ENCODE assay signal across 9 cellular contexts in genomic region chr7:98202367-98203195, GRCh38. TPM values are rescaled to one million over a fixed set of nuclear protein-coding genes. Genes with fewer than 3 reads are reported as not detected.
A peak's percentile ranks its signal among the peaks of the same experiment; 100 is the strongest.
DNase-seq lines count a peak whose midpoint lies in the region; ATAC-seq and TF ChIP-seq lines count a peak whose summit lies in the region.
"Had no signal": no experiment of that assay in that cellular context is flagged by ENCODE, and none has a peak within 500 bp of the region (broad histone marks: within the 10 kb centered on the region; RNA-seq: fewer than 3 reads in every experiment).

No MANE protein-coding gene starts in this region.

- H3K27me3 ChIP-seq in OCI-LY3 (ENCODE audit: low read depth, low read length): peaks cover 27% of the 10 kb centered on the region
- H3K27me3 ChIP-seq in mesenchymal stem cell (ENCODE audit: control insufficient read depth in 1 of 2, insufficient read depth in 1 of 2, low read length in 2 of 2): no peaks in the 10 kb centered on the region
- H3K27me3 ChIP-seq: vagina had no signal

- H3K4me3 ChIP-seq in OCI-LY3 (ENCODE audit: low read length) (peak overlapping the region; percentile 72), mesenchymal stem cell (ENCODE audit: insufficient read depth in 1 of 2, low read depth in 1 of 2, low read length in 2 of 2) (no peak overlapping the region)
- H3K4me3 ChIP-seq: vagina had no signal

- H3K27ac ChIP-seq in OCI-LY3 (ENCODE audit: low read length) (peak overlapping the region; percentile 71), mesenchymal stem cell (ENCODE audit: low read length, poor library complexity, severe bottlenecking) (no peak overlapping the region)
- H3K27ac ChIP-seq: vagina had no signal

- no peak overlapping the region for H4K8ac ChIP-seq in mesenchymal stem cell (ENCODE audit: low read length)

- no peak overlapping the region for H4K91ac ChIP-seq in mesenchymal stem cell (ENCODE audit: low read length)

- H3K79me1 ChIP-seq in mesenchymal stem cell (replicated peaks; ENCODE audit: low read length, poor library complexity, severe bottlenecking): peaks cover 33% of the 10 kb centered on the region

- ATAC-seq in GM18499 (IDR thresholded peaks at IDR 0.05; ENCODE audit: insufficient read depth, unreplicated experiment): peak; percentile 82
- peak; percentile 92 for ATAC-seq in HG02678 (IDR thresholded peaks at IDR 0.05; ENCODE audit: unreplicated experiment)

- no peak overlapping the region for H2BK15ac ChIP-seq in mesenchymal stem cell (ENCODE audit: low read depth, poor library complexity, severe bottlenecking)

- no peaks in the 10 kb centered on the region for H3K79me2 ChIP-seq in OCI-LY3 (ENCODE audit: low read length)

- H3K4me2 ChIP-seq in OCI-LY3 (ENCODE audit: low read length) (peak overlapping the region; percentile 98), mesenchymal stem cell (ENCODE audit: low read length, poor library complexity, severe bottlenecking) (no peak overlapping the region)

- H3K36me3 ChIP-seq in OCI-LY3 (replicated peaks; ENCODE audit: low read depth, low read length) (peaks cover 8% of the 10 kb centered on the region), mesenchymal stem cell (ENCODE audit: control insufficient read depth in 1 of 2, insufficient read depth in 2 of 2, low read depth in 1 of 2, low read length in 2 of 2) (peaks cover 27 to 39% of the 10 kb centered on the region in 2 experiments)

- no peak overlapping the region for H2BK12ac ChIP-seq in mesenchymal stem cell (ENCODE audit: low read length in 2 of 2)

- H3K14ac ChIP-seq in mesenchymal stem cell (ENCODE audit: low read length in 2 of 2): no peak overlapping the region

- no peak overlapping the region for H2AK5ac ChIP-seq in mesenchymal stem cell (ENCODE audit: low read length, severe bottlenecking)

- H2AFZ ChIP-seq in OCI-LY3 (ENCODE audit: low read depth, low read length) (no peak overlapping the region), mesenchymal stem cell (ENCODE audit: low read depth, low read length) (no peak overlapping the region)

- peaks cover 64% of the 10 kb centered on the region for H4K20me1 ChIP-seq in OCI-LY3 (ENCODE audit: insufficient read depth, low read length)

- no peak overlapping the region for H2BK5ac ChIP-seq in mesenchymal stem cell (ENCODE audit: low read depth, low read length, poor library complexity, severe bottlenecking)

- H3K23ac ChIP-seq in mesenchymal stem cell (ENCODE audit: low read length in 2 of 2): no peak overlapping the region

- peak; percentile 25 for DNase-seq in activated T-helper 9 cell treated with anti-CD3 and anti-CD28 coated beads, Interleukin-2, amount 50 U/mL, for 16 hours (ENCODE audit: low read depth)
- DNase-seq in stimulated activated CD4-positive, alpha-beta T cell treated with anti-CD3 and anti-CD28 coated beads, Interleukin-4, amount 100 ng/mL, for 24 hours: peak; percentile 64
- DNase-seq in mesenchymal stem cell (no peak), HK-2 (ENCODE audit: unreplicated experiment) (no peak), superior temporal gyrus (ENCODE audit: extremely low spot score) (no peak)

- H3K4ac ChIP-seq in mesenchymal stem cell (ENCODE audit: low read depth in 1 of 2, low read length in 2 of 2): no peak overlapping the region

- no peak for TF ChIP-seq CTCF in OCI-LY3 (IDR thresholded peaks at IDR 0.05; ENCODE audit: low read depth, low read length)

- no peak overlapping the region for H3K18ac ChIP-seq in mesenchymal stem cell (ENCODE audit: low read depth in 1 of 2, low read length in 2 of 2)

- H3K9ac ChIP-seq in OCI-LY3 (ENCODE audit: low read length) (peak overlapping the region; percentile 61), mesenchymal stem cell (ENCODE audit: low read length) (no peak overlapping the region)

- H2BK120ac ChIP-seq in mesenchymal stem cell (ENCODE audit: low read depth, low read length): no peak overlapping the region

- H3K9me3 ChIP-seq in OCI-LY3 (ENCODE audit: insufficient read depth, low read length) (no peaks in the 10 kb centered on the region), mesenchymal stem cell (ENCODE audit: control insufficient read depth, low read length) (no peaks in the 10 kb centered on the region)
- H3K9me3 ChIP-seq: vagina had no signal

- WGBS in mesenchymal stem cell: 94% methylated on average over 15 of the region's 15 CpGs

- H3K4me1 ChIP-seq in OCI-LY3 (ENCODE audit: low read length) (peaks cover 45% of the 10 kb centered on the region), mesenchymal stem cell (ENCODE audit: control insufficient read depth, insufficient read depth, low read depth, low read length) (peaks cover 6% of the 10 kb centered on the region)
- H3K4me1 ChIP-seq: vagina had no signal

RNA-seq across cellular contexts. Expression of gene BHLHA15, which starts 8.7 kb away (rescaled TPM):
- 0.12 TPM for polyA plus RNA-seq in mesenchymal stem cell (2013, experiment 1 of 2)
- 0.08 TPM for polyA plus RNA-seq in mesenchymal stem cell (2013, experiment 2 of 2)

RNA-seq across cellular contexts. Expression of gene TECPR1, which starts 49.5 kb away (rescaled TPM):
- 7.4 TPM for polyA plus RNA-seq in mesenchymal stem cell (2013, experiment 1 of 2)
- polyA plus RNA-seq in mesenchymal stem cell (2013, experiment 2 of 2): 7.4 TPM

Comparison
In these comparisons a context has a peak if more than half of its experiments do, and no peak if none do; other contexts are left out.
1. DNase-seq: peak in activated T-helper 9 cell treated with anti-CD3 and anti-CD28 coated beads, Interleukin-2, amount 50 U/mL, for 16 hours (single experiment) and stimulated activated CD4-positive, alpha-beta T cell treated with anti-CD3 and anti-CD28 coated beads, Interleukin-4, amount 100 ng/mL, for 24 hours (single experiment); none in mesenchymal stem cell (single experiment), HK-2 (single experiment) and superior temporal gyrus (single experiment).